Comparison of ENCODE assay signal across 23 cellular contexts in genomic region chr1:217919683-217920502, GRCh38.
DNase-seq lines count a peak whose midpoint lies in the region; ATAC-seq, FAIRE-seq and TF ChIP-seq lines count a peak whose summit lies in the region.
"Had no signal": no experiment of that assay in that cellular context is flagged by ENCODE, and none has a peak within 500 bp of the region (broad histone marks: within the 10 kb centered on the region; RNA-seq: fewer than 3 reads in every experiment).

No MANE protein-coding gene starts in this region.

- H3K27me3 Mint-ChIP-seq in astrocyte (ENCODE audit: low read depth, unreplicated experiment) (peaks cover 25% of the 10 kb centered on the region), type B pancreatic cell (peaks cover 78% of the 10 kb centered on the region)

- H3K4me3 ChIP-seq in astrocyte (ENCODE audit: insufficient read depth, low read depth, low read length) (no peak overlapping the region), neural cell (ENCODE audit: low read length) (no peak overlapping the region)
- H3K4me3 ChIP-seq: HAP-1, SK-N-MC, smooth muscle cell, thyroid gland had no signal

- H3K9me3 Mint-ChIP-seq in astrocyte (ENCODE audit: unreplicated experiment) (no peaks in the 10 kb centered on the region), type B pancreatic cell (no peaks in the 10 kb centered on the region)
- H3K9me3 Mint-ChIP-seq: activated CD4-positive, alpha-beta T cell treated with anti-CD3 and anti-CD28 coated beads, Interleukin-2, amount 10 ng/mL, durations not matched to agents 24 days and 14 days had no signal

- H3F3A ChIP-seq in neural cell (ENCODE audit: insufficient read depth, low read length, poor library complexity, severe bottlenecking) = no peaks in the 10 kb centered on the region

- no peaks in the 10 kb centered on the region for H3K36me3 Mint-ChIP-seq in astrocyte (ENCODE audit: low read depth, unreplicated experiment)
- H3K36me3 Mint-ChIP-seq in type B pancreatic cell = no peaks in the 10 kb centered on the region

- no peaks in the 10 kb centered on the region for H3K79me2 ChIP-seq in astrocyte (ENCODE audit: insufficient read depth, low read length)
- H3K79me2 ChIP-seq in neural cell (replicated peaks; ENCODE audit: insufficient read depth, low read length) = no peaks in the 10 kb centered on the region

- H3K36me3 ChIP-seq in astrocyte (ENCODE audit: insufficient read depth, low read length) (no peaks in the 10 kb centered on the region), neural cell (ENCODE audit: insufficient read depth, low read length) (no peaks in the 10 kb centered on the region)
- H3K36me3 ChIP-seq: HAP-1, thyroid gland had no signal

- no peak overlapping the region for H3K9ac ChIP-seq in astrocyte (ENCODE audit: low read length)
- H3K9ac ChIP-seq in neural cell (ENCODE audit: low read length) = no peak overlapping the region

- H3K4me1 ChIP-seq in astrocyte (ENCODE audit: insufficient read depth, low read length) = peaks cover 2% of the 10 kb centered on the region
- H3K4me1 ChIP-seq: HAP-1, thyroid gland had no signal

- no peaks in the 10 kb centered on the region for H3K4me1 Mint-ChIP-seq in astrocyte (ENCODE audit: low read depth, unreplicated experiment)
- peaks cover 6% of the 10 kb centered on the region for H3K4me1 Mint-ChIP-seq in type B pancreatic cell (ENCODE audit: unreplicated experiment)
- H3K4me1 Mint-ChIP-seq: activated CD4-positive, alpha-beta T cell treated with anti-CD3 and anti-CD28 coated beads, Interleukin-2, amount 10 ng/mL, durations not matched to agents 24 days and 14 days had no signal

- no peak for TF ChIP-seq RAD21 in neural cell (conservative IDR thresholded peaks at IDR 0.05)

- POLR2A ChIA-PET in RWPE1 (lab: Yijun Ruan, JAX; ENCODE audit: low non-redundant PET) = no interaction called here

- H3K4me2 ChIP-seq in astrocyte (ENCODE audit: low read length) (peak overlapping the region; percentile 52), neural cell (ENCODE audit: low read length) (no peak overlapping the region)
- H3K4me2 ChIP-seq: smooth muscle cell had no signal

- no peak overlapping the region for H3K27ac ChIP-seq in astrocyte (ENCODE audit: low read depth, low read length)
- H3K27ac ChIP-seq in neural cell (ENCODE audit: low read length) = no peak overlapping the region
- H3K27ac ChIP-seq in RWPE1 = no peak overlapping the region
- H3K27ac ChIP-seq: C4-2B, SK-N-MC, thyroid gland had no signal

- H3K27me3 ChIP-seq in astrocyte (ENCODE audit: insufficient read depth, low read length) (peaks cover 4% of the 10 kb centered on the region), neural cell (ENCODE audit: insufficient read depth, low read depth, low read length) (no peaks in the 10 kb centered on the region)
- H3K27me3 ChIP-seq: thyroid gland had no signal

- no peak for TF ChIP-seq CTCF in astrocyte (IDR thresholded peaks at IDR 0.05; ENCODE audit: insufficient read depth, low read depth, low read length)
- no peak for TF ChIP-seq CTCF in neural cell (IDR thresholded peaks at IDR 0.05; ENCODE audit: poor library complexity, severe bottlenecking)
- TF ChIP-seq CTCF in type B pancreatic cell (conservative IDR thresholded peaks at IDR 0.05) = no peak
- no peak for TF ChIP-seq CTCF in RWPE1 (conservative IDR thresholded peaks at IDR 0.05; ENCODE audit: low read depth)

- H3K9me3 ChIP-seq in astrocyte (ENCODE audit: insufficient read depth, low read depth, low read length) (no peaks in the 10 kb centered on the region), neural cell (ENCODE audit: low read length) (no peaks in the 10 kb centered on the region)
- H3K9me3 ChIP-seq: HAP-1, thyroid gland had no signal

- H2AFZ ChIP-seq in astrocyte (ENCODE audit: low read depth, low read length) (peak overlapping the region; percentile 21), neural cell (ENCODE audit: low read depth, low read length) (no peak overlapping the region)

- CTCF ChIA-PET in RWPE1 (lab: Yijun Ruan, JAX) = interaction anchor here (0.5 kb wide), 1 partner anchor 988 kb away, joined by 4 read pairs; no protein-coding TSS in a partner anchor

- FAIRE-seq in astrocyte (lab: Jason Lieb, UNC) = no peak
- FAIRE-seq: endometrium, HTR-8/SVneo had no signal

- ATAC-seq in HG02870 (IDR thresholded peaks at IDR 0.05; ENCODE audit: unreplicated experiment) (no peak), HG02884 (IDR thresholded peaks at IDR 0.05; ENCODE audit: unreplicated experiment) (no peak)
- ATAC-seq: PC-3 had no signal

- no peaks in the 10 kb centered on the region for H3K9me2 ChIP-seq in neural cell (ENCODE audit: insufficient read depth, low read length)

- peak; percentile 51 for TF ChIP-seq EP300 in neural cell (conservative IDR thresholded peaks at IDR 0.05; ENCODE audit: poor library complexity, severe bottlenecking)

- H4K20me1 ChIP-seq in astrocyte (ENCODE audit: insufficient read depth, low read length) = no peaks in the 10 kb centered on the region
- no peaks in the 10 kb centered on the region for H4K20me1 ChIP-seq in neural cell (ENCODE audit: insufficient read depth)

- H3K4me3 Mint-ChIP-seq in astrocyte (ENCODE audit: unreplicated experiment) = no peak overlapping the region
- H3K4me3 Mint-ChIP-seq in type B pancreatic cell = peak overlapping the region; percentile 46
- H3K4me3 Mint-ChIP-seq: activated CD4-positive, alpha-beta T cell treated with anti-CD3 and anti-CD28 coated beads, Interleukin-2, amount 10 ng/mL, durations not matched to agents 24 days and 14 days had no signal

- DNase-seq in NCI-H146 (lab: John Stamatoyannopoulos, UW) (peak; percentile 30), NCI-H146 treated with DMSO at 0.1 percent for 48 hours (lab: John Stamatoyannopoulos, UW; ENCODE audit: unreplicated experiment) (no peak), astrocyte (ENCODE audit: low read depth) (peak; percentile 5), type B pancreatic cell (ENCODE audit: extremely low spot score, unreplicated experiment) (no peak), RWPE1 (ENCODE audit: low spot score) (no peak)
- DNase-seq: 8988T; activated CD4-positive, alpha-beta T cell treated with anti-CD3 and anti-CD28 coated beads, Interleukin-2, amount 10 ng/mL, durations not matched to agents 24 days and 14 days; aorta; DMS153; midbrain; NCI-H2029; NCI-H526; PC-3; thyroid gland had no signal

- H3K27ac Mint-ChIP-seq in astrocyte (ENCODE audit: unreplicated experiment) (no peak overlapping the region), type B pancreatic cell (no peak overlapping the region)
- H3K27ac Mint-ChIP-seq: activated CD4-positive, alpha-beta T cell treated with anti-CD3 and anti-CD28 coated beads, Interleukin-2, amount 10 ng/mL, durations not matched to agents 24 days and 14 days had no signal

TF ChIP-seq in neural cell, 6 proteins besides CTCF, POLR2A, EP300 and RAD21:
- TF ChIP-seq REST (IDR thresholded peaks at IDR 0.05; ENCODE audit: borderline replicate concordance) = peak; percentile 74
- no peak for TF ChIP-seq TAF1 (IDR thresholded peaks at IDR 0.05; ENCODE audit: low read depth)
- no peak for TF ChIP-seq POLR2AphosphoS5 (IDR thresholded peaks at IDR 0.05)
- no peak for TF ChIP-seq EZH2 (IDR thresholded peaks at IDR 0.05; ENCODE audit: borderline replicate concordance, insufficient read depth, low read length, poor library complexity, severe bottlenecking)
- TF ChIP-seq SMC3 (conservative IDR thresholded peaks at IDR 0.05; ENCODE audit: poor library complexity) = no peak
- TF ChIP-seq MXI1 (conservative IDR thresholded peaks at IDR 0.05; ENCODE audit: poor library complexity, severe bottlenecking) = peak; percentile 37

Comparison
In these comparisons a context has a peak if more than half of its experiments do, and no peak if none do; other contexts are left out.
1. DNase-seq: peak in NCI-H146 (single experiment) and astrocyte (single experiment); none in NCI-H146 treated with DMSO at 0.1 percent for 48 hours (single experiment), type B pancreatic cell (single experiment) and RWPE1 (single experiment).